9 cellular contexts compared by ENCODE assay signal in the genomic region with DNA sequence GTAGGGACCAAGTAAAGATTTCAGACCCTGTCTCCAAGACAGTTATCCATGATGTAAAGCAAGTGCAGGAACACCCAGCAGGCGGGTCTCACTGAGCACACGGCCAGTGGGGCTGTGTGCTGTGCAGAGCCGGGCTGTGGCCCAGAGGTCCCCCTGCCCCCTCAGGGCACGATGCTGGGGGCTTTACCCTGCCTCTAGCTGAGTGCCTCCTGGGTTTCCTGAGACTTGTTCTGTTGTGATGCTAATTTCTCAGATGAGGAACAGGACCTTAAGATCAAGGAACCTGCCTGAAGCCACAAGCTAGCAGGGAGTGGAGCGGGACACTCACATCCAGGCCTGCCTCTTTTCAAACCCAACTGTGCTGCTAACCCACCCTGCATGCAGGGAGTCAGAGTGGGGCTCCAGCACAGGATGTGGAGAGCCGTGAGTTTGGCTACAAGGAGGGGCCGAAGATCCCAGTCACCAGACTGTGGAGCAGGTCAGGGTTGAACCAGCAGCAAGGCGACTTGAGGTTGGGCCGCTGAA.
DNase-seq lines count a peak whose midpoint lies in the region; ATAC-seq and TF ChIP-seq lines count a peak whose summit lies in the region.
"Had no signal": no experiment of that assay in that cellular context is flagged by ENCODE, and none has a peak within 500 bp of the region (broad histone marks: within the 10 kb centered on the region; RNA-seq: fewer than 3 reads in every experiment).

No MANE protein-coding gene starts in this region.

- H3K4me3 Mint-ChIP-seq in effector memory CD8-positive, alpha-beta T cell: peak overlapping the region; percentile 84 to 88

- POLR2A ChIA-PET in RWPE1 (lab: Yijun Ruan, JAX; ENCODE audit: low non-redundant PET): no interaction called here

- peak overlapping the region; percentile 64; the same call in 1 of the 2 replicates for H3K4me3 ChIP-seq in GM08714 (ENCODE audit: low read length)

- no peak for DNase-seq in effector memory CD8-positive, alpha-beta T cell
- DNase-seq in dermis blood vessel endothelial cell (no peak), RWPE1 (ENCODE audit: low spot score) (no peak), HPDE6-E6E7 (ENCODE audit: extremely low spot score) (no peak), NCI-H2227 treated with DMSO at 0.1 percent for 48 hours (lab: John Stamatoyannopoulos, UW) (no peak)
- DNase-seq: NCI-H446 had no signal

- H3K9me3 Mint-ChIP-seq in effector memory CD8-positive, alpha-beta T cell: no peaks in the 10 kb centered on the region

- H3K4me1 Mint-ChIP-seq in effector memory CD8-positive, alpha-beta T cell (ENCODE audit: low read depth in 2 of 2): peaks cover 38 to 42% of the 10 kb centered on the region in 2 donors

- no peak overlapping the region for H3K27ac ChIP-seq in RWPE1

- H3K27ac Mint-ChIP-seq in effector memory CD8-positive, alpha-beta T cell: peak overlapping the region; percentile 93 to 97

- no peaks in the 10 kb centered on the region for H3K27me3 Mint-ChIP-seq in effector memory CD8-positive, alpha-beta T cell

- no peak for TF ChIP-seq CTCF in RWPE1 (conservative IDR thresholded peaks at IDR 0.05; ENCODE audit: low read depth)

- CTCF ChIA-PET in RWPE1 (lab: Yijun Ruan, JAX): no interaction called here

- peaks cover 8% of the 10 kb centered on the region for H3K36me3 Mint-ChIP-seq in effector memory CD8-positive, alpha-beta T cell (ENCODE audit: insufficient read depth)

- ATAC-seq in GM21381 (IDR thresholded peaks at IDR 0.05; ENCODE audit: unreplicated experiment) (peak; percentile 9), HG03439 (IDR thresholded peaks at IDR 0.05; ENCODE audit: unreplicated experiment) (peak; percentile 10)
- ATAC-seq in effector memory CD8-positive, alpha-beta T cell (replicated peaks): no peak
